ENCODE assay signal across 28 cellular contexts in genomic region chr10:1268856-1269255, GRCh38.
DNase-seq lines count a peak whose midpoint lies in the region; ATAC-seq, FAIRE-seq and TF ChIP-seq lines count a peak whose summit lies in the region.
"Had no signal": no experiment of that assay in that cellular context is flagged by ENCODE, and none has a peak within 500 bp of the region (broad histone marks: within the 10 kb centered on the region; RNA-seq: fewer than 3 reads in every experiment).

No MANE protein-coding gene starts in this region.

- no peak overlapping the region for H3K4me2 ChIP-seq in GM23338
- H3K4me2 ChIP-seq: PC-9 had no signal

- H4K20me1 ChIP-seq in GM23338 (replicated peaks; ENCODE audit: insufficient read depth) = no peaks in the 10 kb centered on the region

- H3K27me3 Mint-ChIP-seq in GM23338 (ENCODE audit: insufficient read depth, low read depth, poor library complexity) = peaks cover 8% of the 10 kb centered on the region

- peak; percentile 21 for DNase-seq in GM23338 (ENCODE audit: low spot score)
- DNase-seq in MV-4-11 (lab: John Stamatoyannopoulos, UW) = peak; percentile 13
- DNase-seq in ecto neural progenitor cell (ENCODE audit: low spot score) = peak; percentile 27
- no peak for DNase-seq in sciatic nerve (ENCODE audit: low spot score)
- DNase-seq in small intestine = no peak
- DNase-seq in NCI-H2107 (lab: John Stamatoyannopoulos, UW) = no peak
- no peak for DNase-seq in mucosa of descending colon
- DNase-seq: activated CD4-positive, alpha-beta T cell treated with anti-CD3 and anti-CD28 coated beads, Interleukin-2, amount 10 ng/mL, durations not matched to agents 7 days and 5 days; activated naive CD4-positive, alpha-beta T cell treated with Interleukin-2 at 50 U/mL for 16 hours; activated T-cell treated with anti-CD3 and anti-CD28 coated beads, Interleukin-2, amount 50 U/mL, for 48 hours; brain microvascular endothelial cell; effector CD4-positive, alpha-beta T cell; foreskin fibroblast; left colon; naive thymus-derived CD8-positive, alpha-beta T cell; NCI-H1105; NCI-H2029 treated with DMSO at 0.1 percent for 48 hours; NCI-H446; PC-9; SHP77; stimulated activated CD4-positive, alpha-beta T cell treated with anti-CD3 and anti-CD28 coated beads, Interleukin-2, amount 100 ng/mL, for 48 hours; stimulated activated naive B cell treated with anti-CD40 and anti-IgM and Interleukin-4, amounts not matched to agents 10 μg/mL and 1 μg/mL and 100 μg/mL, for 72 hours; T-helper 1 cell had no signal

- H2AFZ ChIP-seq in GM23338 = no peak overlapping the region
- H2AFZ ChIP-seq: PC-9 had no signal

- no peak overlapping the region for H3K4me3 Mint-ChIP-seq in GM23338
- H3K4me3 Mint-ChIP-seq: activated CD4-positive, alpha-beta T cell treated with anti-CD3 and anti-CD28 coated beads, Interleukin-2, amount 10 ng/mL, durations not matched to agents 7 days and 5 days; naive thymus-derived CD8-positive, alpha-beta T cell; stimulated activated naive B cell treated with anti-CD40 and anti-IgM and Interleukin-4, amounts not matched to agents 10 μg/mL and 1 μg/mL and 100 μg/mL, for 72 hours had no signal

- H3K4me1 ChIP-seq in GM23338 (ENCODE audit: insufficient read depth) = no peaks in the 10 kb centered on the region; the same call in 1 of the 2 replicates
- no peaks in the 10 kb centered on the region for H3K4me1 ChIP-seq in small intestine (ENCODE audit: control insufficient read depth in 2 of 2, insufficient read depth in 1 of 2, low read depth in 1 of 2, low read length in 1 of 2)
- no peaks in the 10 kb centered on the region for H3K4me1 ChIP-seq in mucosa of descending colon (ENCODE audit: low read depth)
- H3K4me1 ChIP-seq: adrenal gland had no signal

- H3F3A ChIP-seq in GM23338 (replicated peaks; ENCODE audit: low read depth) = no peaks in the 10 kb centered on the region

- FAIRE-seq in small intestine (lab: Jason Lieb, UNC) = no peak
- FAIRE-seq: D721Med, GM19239, HTR-8/SVneo had no signal

- no peak overlapping the region for H3K27ac Mint-ChIP-seq in GM23338
- H3K27ac Mint-ChIP-seq: activated CD4-positive, alpha-beta T cell treated with anti-CD3 and anti-CD28 coated beads, Interleukin-2, amount 10 ng/mL, durations not matched to agents 7 days and 5 days; naive thymus-derived CD8-positive, alpha-beta T cell; stimulated activated naive B cell treated with anti-CD40 and anti-IgM and Interleukin-4, amounts not matched to agents 10 μg/mL and 1 μg/mL and 100 μg/mL, for 72 hours had no signal

- peaks cover 10% of the 10 kb centered on the region for H3K4me1 Mint-ChIP-seq in GM23338
- H3K4me1 Mint-ChIP-seq: activated CD4-positive, alpha-beta T cell treated with anti-CD3 and anti-CD28 coated beads, Interleukin-2, amount 10 ng/mL, durations not matched to agents 7 days and 5 days had no signal

- 7 to 16% (median 13%) methylated on average over 1 of the region's 1 CpG for WGBS in small intestine, 3 donors

- H3K27me3 ChIP-seq in GM23338 (ENCODE audit: insufficient read depth) = no peaks in the 10 kb centered on the region
- no peaks in the 10 kb centered on the region for H3K27me3 ChIP-seq in small intestine (ENCODE audit: control insufficient read depth in 2 of 2, insufficient read depth in 2 of 2, low read length in 2 of 2)
- H3K27me3 ChIP-seq: adrenal gland, brain microvascular endothelial cell had no signal

- no peaks in the 10 kb centered on the region for H3K36me3 Mint-ChIP-seq in GM23338 (ENCODE audit: low read depth)
- H3K36me3 Mint-ChIP-seq: naive thymus-derived CD8-positive, alpha-beta T cell; stimulated activated naive B cell treated with anti-CD40 and anti-IgM and Interleukin-4, amounts not matched to agents 10 μg/mL and 1 μg/mL and 100 μg/mL, for 72 hours had no signal

- H3K9me2 ChIP-seq in GM23338 (ENCODE audit: insufficient read depth) = no peaks in the 10 kb centered on the region

- H3K27ac ChIP-seq in GM23338 (ENCODE audit: low read depth) = no peak overlapping the region
- H3K27ac ChIP-seq in small intestine (ENCODE audit: low read depth in 1 of 2, low read length in 1 of 2) = no peak overlapping the region
- H3K27ac ChIP-seq: adrenal gland, brain microvascular endothelial cell, PC-9, VCaP had no signal

- intact Hi-C loops in sciatic nerve (cut with DNase I) (no loop called here), mucosa of descending colon (cut with DNase I, micrococcal nuclease) (no loop called here)

- H3K9me3 ChIP-seq in small intestine (ENCODE audit: control insufficient read depth, low read depth) (no peaks in the 10 kb centered on the region), mucosa of descending colon (no peaks in the 10 kb centered on the region)
- H3K9me3 ChIP-seq: adrenal gland had no signal

- no peaks in the 10 kb centered on the region for H3K9me3 Mint-ChIP-seq in GM23338
- H3K9me3 Mint-ChIP-seq: activated CD4-positive, alpha-beta T cell treated with anti-CD3 and anti-CD28 coated beads, Interleukin-2, amount 10 ng/mL, durations not matched to agents 7 days and 5 days; naive thymus-derived CD8-positive, alpha-beta T cell; stimulated activated naive B cell treated with anti-CD40 and anti-IgM and Interleukin-4, amounts not matched to agents 10 μg/mL and 1 μg/mL and 100 μg/mL, for 72 hours had no signal

- no peaks in the 10 kb centered on the region for H3K79me2 ChIP-seq in GM23338 (replicated peaks; ENCODE audit: insufficient read depth)

- H3K36me3 ChIP-seq in GM23338 (ENCODE audit: insufficient read depth) (no peaks in the 10 kb centered on the region), small intestine (ENCODE audit: control insufficient read depth in 2 of 2, insufficient read depth in 2 of 2, low read length in 2 of 2) (no peaks in the 10 kb centered on the region), mucosa of descending colon (ENCODE audit: low read depth) (no peaks in the 10 kb centered on the region)
- H3K36me3 ChIP-seq: adrenal gland, brain microvascular endothelial cell had no signal

- ATAC-seq in GM23338 (no peak; the same call in 2 of the 3 replicates), sciatic nerve (peak; percentile 92), mucosa of descending colon (no peak)
- ATAC-seq: left colon; naive thymus-derived CD8-positive, alpha-beta T cell; stimulated activated naive B cell treated with anti-CD40 and anti-IgM and Interleukin-4, amounts not matched to agents 10 μg/mL and 1 μg/mL and 100 μg/mL, for 72 hours had no signal

- H3K4me3 ChIP-seq in GM23338 = no peak overlapping the region
- no peak overlapping the region for H3K4me3 ChIP-seq in small intestine (ENCODE audit: low read depth in 1 of 2, low read length in 2 of 2)
- no peak overlapping the region for H3K4me3 ChIP-seq in mucosa of descending colon
- H3K4me3 ChIP-seq: adrenal gland, PC-9 had no signal

- TF ChIP-seq CTCF in GM23338 (conservative IDR thresholded peaks at IDR 0.05; ENCODE audit: low read depth in 2 of 2) = no peak
- no peak for TF ChIP-seq CTCF in mucosa of descending colon (IDR thresholded peaks at IDR 0.05)

TF ChIP-seq in GM23338, 12 proteins besides CTCF, POLR2A, EP300 and RAD21:
- no peak for TF ChIP-seq REST (IDR thresholded peaks at IDR 0.05; ENCODE audit: unreplicated experiment)

Comparison
In these comparisons a context has a peak if more than half of its experiments do, and no peak if none do; other contexts are left out.
1. DNase-seq: peak in GM23338 (single experiment), MV-4-11 (single experiment) and ecto neural progenitor cell (single experiment); none in sciatic nerve (single experiment), small intestine (single experiment), NCI-H2107 (single experiment) and mucosa of descending colon (0 of 3).